1 cellular context compared by ENCODE assay signal in the genomic region with DNA sequence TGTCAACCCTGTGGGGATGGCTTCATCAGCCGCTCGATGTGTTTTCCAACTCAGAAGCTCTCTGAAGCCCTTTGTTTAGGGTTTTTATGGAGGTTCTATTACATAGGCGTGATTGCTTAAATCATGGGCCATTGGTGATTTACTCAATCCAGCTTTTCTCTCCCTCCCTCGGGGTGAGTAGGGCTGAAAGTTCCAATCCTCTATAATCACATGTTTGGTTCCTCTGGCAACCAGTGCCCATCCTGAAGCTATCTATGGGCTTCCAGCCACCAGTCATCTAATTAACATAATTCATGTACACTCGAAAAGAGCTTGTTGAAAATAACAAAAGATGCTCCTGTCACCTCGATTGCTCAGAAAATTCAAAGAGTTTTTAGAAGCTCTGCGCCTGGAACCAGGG.
TF ChIP-seq lines count a peak whose summit lies in the region.

No MANE protein-coding gene starts in this region.

TF ChIP-seq in GM23338, 12 proteins besides CTCF, POLR2A, EP300 and RAD21 (continued from another document):
- TF ChIP-seq REST (IDR thresholded peaks at IDR 0.05; ENCODE audit: unreplicated experiment) (no peak), ZNF114 (CRISPR knock-in tag; IDR thresholded peaks at IDR 0.05) (no peak), STAT1 (IDR thresholded peaks at IDR 0.05; ENCODE audit: unreplicated experiment) (no peak), EZH2phosphoT487 (IDR thresholded peaks at IDR 0.05; ENCODE audit: unreplicated experiment) (no peak), ZNF462 (CRISPR knock-in tag; IDR thresholded peaks at IDR 0.05) (no peak), POLR2AphosphoS5 (IDR thresholded peaks at IDR 0.05; ENCODE audit: low read depth) (no peak), EZH2 (IDR thresholded peaks at IDR 0.05; ENCODE audit: low read depth, unreplicated experiment) (no peak), CREB1 (CRISPR knock-in tag; IDR thresholded peaks at IDR 0.05; ENCODE audit: low read depth) (no peak), NANOG (IDR thresholded peaks at IDR 0.05; ENCODE audit: borderline replicate concordance) (no peak), ZNF331 (CRISPR knock-in tag; IDR thresholded peaks at IDR 0.05; ENCODE audit: low read depth) (no peak)
- TF ChIP-seq, protein P1, sequence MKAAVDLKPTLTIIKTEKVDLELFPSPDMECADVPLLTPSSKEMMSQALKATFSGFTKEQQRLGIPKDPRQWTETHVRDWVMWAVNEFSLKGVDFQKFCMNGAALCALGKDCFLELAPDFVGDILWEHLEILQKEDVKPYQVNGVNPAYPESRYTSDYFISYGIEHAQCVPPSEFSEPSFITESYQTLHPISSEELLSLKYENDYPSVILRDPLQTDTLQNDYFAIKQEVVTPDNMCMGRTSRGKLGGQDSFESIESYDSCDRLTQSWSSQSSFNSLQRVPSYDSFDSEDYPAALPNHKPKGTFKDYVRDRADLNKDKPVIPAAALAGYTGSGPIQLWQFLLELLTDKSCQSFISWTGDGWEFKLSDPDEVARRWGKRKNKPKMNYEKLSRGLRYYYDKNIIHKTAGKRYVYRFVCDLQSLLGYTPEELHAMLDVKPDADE (IDR thresholded peaks at IDR 0.05), result no peak
